13 cellular contexts compared by ENCODE assay signal in the genomic region with DNA sequence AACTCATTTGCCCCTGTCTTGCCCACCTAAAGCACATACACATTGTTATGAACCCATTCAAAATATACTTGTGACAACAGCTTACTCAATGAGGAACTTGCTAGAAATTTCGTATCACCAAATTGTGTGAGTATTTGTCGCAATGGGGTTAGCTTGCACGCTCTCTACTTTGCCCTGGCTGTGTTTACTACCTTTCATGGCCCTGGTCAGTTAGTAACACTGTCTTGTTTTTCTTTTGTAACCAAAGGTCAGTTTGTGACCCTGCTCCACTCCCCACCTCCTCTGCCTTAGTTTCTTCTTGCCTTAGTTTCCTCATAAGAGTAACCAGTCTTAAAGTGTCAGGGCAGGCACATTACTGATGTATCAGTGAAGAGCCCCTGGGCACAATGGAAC.
DNase-seq lines count a peak whose midpoint lies in the region; ATAC-seq, FAIRE-seq and TF ChIP-seq lines count a peak whose summit lies in the region.
"Had no signal": no experiment of that assay in that cellular context is flagged by ENCODE, and none has a peak within 500 bp of the region (broad histone marks: within the 10 kb centered on the region; RNA-seq: fewer than 3 reads in every experiment).

No MANE protein-coding gene starts in this region.

- H3K27ac ChIP-seq in CD4-positive, alpha-beta T cell (ENCODE audit: low read depth, low read length) = no peak overlapping the region
- peak overlapping the region; percentile 45 to 74 (median 65) for H3K27ac ChIP-seq in esophagus muscularis mucosa (replicated peaks in 1 of 4)
- H3K27ac ChIP-seq in trophoblast cell (ENCODE audit: low read depth, low read length) = no peak overlapping the region

- H3K14ac ChIP-seq in trophoblast cell (ENCODE audit: low read length) = no peak overlapping the region

- ATAC-seq in CD4-positive, alpha-beta T cell (ENCODE audit: poor library complexity) = no peak
- no peak for ATAC-seq in HG03354 (IDR thresholded peaks at IDR 0.05; ENCODE audit: poor library complexity, severe bottlenecking, unreplicated experiment)

- WGBS in esophagus muscularis mucosa = 75% methylated on average over 3 of the region's 3 CpGs
- no CpG with 5 or more reads among the region's 3 CpGs for WGBS in trophoblast cell (ENCODE audit: extremely low coverage, insufficient coverage, insufficient read length)

- no peak overlapping the region for H3K4me3 Mint-ChIP-seq in CD4-positive, alpha-beta T cell
- H3K4me3 Mint-ChIP-seq: stimulated activated naive CD8-positive, alpha-beta T cell treated with anti-CD3 and anti-CD28 coated beads, Interleukin-15, amount 100 ng/mL, for 72 hours had no signal

- H4K91ac ChIP-seq in trophoblast cell (ENCODE audit: low read depth, low read length) = no peak overlapping the region

- no peak overlapping the region for H2AFZ ChIP-seq in trophoblast cell (ENCODE audit: insufficient read depth, low read length, poor library complexity)

- TF ChIP-seq POLR2A in esophagus muscularis mucosa (IDR thresholded peaks at IDR 0.05; ENCODE audit: low read depth) (no peak), H54 (IDR thresholded peaks at IDR 0.05; ENCODE audit: low read depth, low read length) (no peak)

- no peaks in the 10 kb centered on the region for H3K79me2 ChIP-seq in trophoblast cell (ENCODE audit: control insufficient read depth, insufficient read depth, low read length, poor library complexity)

- POLR2A ChIA-PET in CD4-positive, alpha-beta T cell (lab: Charles Lee) = no interaction called here

- no peak overlapping the region for H2BK12ac ChIP-seq in trophoblast cell (ENCODE audit: low read length)

- H2AK5ac ChIP-seq in trophoblast cell (ENCODE audit: low read length) = no peak overlapping the region

- H3K27me3 ChIP-seq in CD4-positive, alpha-beta T cell (ENCODE audit: control insufficient read depth, insufficient read depth, low read length) = no peaks in the 10 kb centered on the region
- H3K27me3 ChIP-seq in esophagus muscularis mucosa (no peaks in the 10 kb centered on the region), trophoblast cell (ENCODE audit: insufficient read depth, low read length) (no peaks in the 10 kb centered on the region)

- H3K4me1 ChIP-seq in esophagus muscularis mucosa (peaks cover 15 to 54% (median 30%) of the 10 kb centered on the region in 4 donors), trophoblast cell (ENCODE audit: control insufficient read depth in 1 of 2, insufficient read depth in 2 of 2, low read length in 2 of 2) (peaks cover 0 to 5% of the 10 kb centered on the region in 2 experiments)

- H3K4ac ChIP-seq in trophoblast cell (ENCODE audit: low read depth, low read length) = no peak overlapping the region

- no peak for FAIRE-seq in H54 (lab: Jason Lieb, UNC)

- no peaks in the 10 kb centered on the region for H3K9me3 Mint-ChIP-seq in CD4-positive, alpha-beta T cell
- H3K9me3 Mint-ChIP-seq: stimulated activated naive CD8-positive, alpha-beta T cell treated with anti-CD3 and anti-CD28 coated beads, Interleukin-15, amount 100 ng/mL, for 72 hours had no signal

- H3K9me3 ChIP-seq in CD4-positive, alpha-beta T cell (ENCODE audit: control insufficient read depth, low read length) = no peaks in the 10 kb centered on the region
- H3K9me3 ChIP-seq in esophagus muscularis mucosa (no peaks in the 10 kb centered on the region), trophoblast cell (ENCODE audit: insufficient read depth, low read depth, low read length) (no peaks in the 10 kb centered on the region)

- CTCF ChIA-PET in CD4-positive, alpha-beta T cell (lab: Charles Lee) = no interaction called here

- peaks cover 16% of the 10 kb centered on the region for H3K4me1 Mint-ChIP-seq in CD4-positive, alpha-beta T cell (ENCODE audit: low read depth)

- peak overlapping the region; percentile 3 for H3K27ac Mint-ChIP-seq in CD4-positive, alpha-beta T cell

- H3K18ac ChIP-seq in trophoblast cell (ENCODE audit: low read length) = no peak overlapping the region

- H3K79me1 ChIP-seq in trophoblast cell (ENCODE audit: low read length) = no peaks in the 10 kb centered on the region

- no peak overlapping the region for H2BK120ac ChIP-seq in trophoblast cell (ENCODE audit: insufficient read depth, low read length, poor library complexity)

- no peak overlapping the region for H3K9ac ChIP-seq in trophoblast cell (ENCODE audit: low read length)

- no peak overlapping the region for H3K23ac ChIP-seq in trophoblast cell (ENCODE audit: low read length)

- no peak for TF ChIP-seq CTCF in CD4-positive, alpha-beta T cell (IDR thresholded peaks at IDR 0.05)
- no peak for TF ChIP-seq CTCF in esophagus muscularis mucosa (IDR thresholded peaks at IDR 0.05)

- no peak for TF ChIP-seq EP300 in esophagus muscularis mucosa (IDR thresholded peaks at IDR 0.05)

- H3K4me2 ChIP-seq in trophoblast cell (ENCODE audit: low read length) = no peak overlapping the region

- H3K27me3 Mint-ChIP-seq in CD4-positive, alpha-beta T cell = no peaks in the 10 kb centered on the region
- H3K27me3 Mint-ChIP-seq: stimulated activated naive CD8-positive, alpha-beta T cell treated with anti-CD3 and anti-CD28 coated beads, Interleukin-15, amount 100 ng/mL, for 72 hours had no signal

- no peak for DNase-seq in CD4-positive, alpha-beta T cell
- DNase-seq in MV-4-11 (lab: John Stamatoyannopoulos, UW) (peak; percentile 61), esophagus muscularis mucosa (ENCODE audit: extremely low spot score) (no peak), trophoblast cell (no peak), H54 (ENCODE audit: insufficient read length, low spot score) (no peak), NCI-H82 treated with DMSO at 0.1 percent for 48 hours (lab: John Stamatoyannopoulos, UW; ENCODE audit: unreplicated experiment) (no peak)
- DNase-seq in stimulated activated CD8-positive, alpha-beta memory T cell treated with anti-CD3 and anti-CD28 coated beads, Interleukin-4, amount 100 ng/mL, for 48 hours = no peak
- DNase-seq: effector CD8-positive, alpha-beta T cell; hippocampal formation; NCI-H1694 treated with DMSO at 0.1 percent for 48 hours; stimulated activated CD4-positive, alpha-beta T cell treated with anti-CD3 and anti-CD28 coated beads, Interleukin-15, amount 100 ng/mL, for 24 hours; stimulated activated naive CD8-positive, alpha-beta T cell treated with anti-CD3 and anti-CD28 coated beads, Interleukin-15, amount 100 ng/mL, for 72 hours had no signal

- H4K12ac ChIP-seq in trophoblast cell (ENCODE audit: low read depth, low read length) = no peak overlapping the region

- no peak overlapping the region for H2BK5ac ChIP-seq in trophoblast cell (ENCODE audit: low read depth, low read length, poor library complexity)

- H3K36me3 ChIP-seq in esophagus muscularis mucosa (no peaks in the 10 kb centered on the region), trophoblast cell (ENCODE audit: control insufficient read depth in 1 of 2, insufficient read depth in 2 of 2, low read length in 2 of 2) (no peaks in the 10 kb centered on the region)

- H3K4me3 ChIP-seq in esophagus muscularis mucosa = no peak overlapping the region
- H3K4me3 ChIP-seq in trophoblast cell (ENCODE audit: low read depth, low read length) = no peak overlapping the region

- peak overlapping the region; percentile 29 for H4K8ac ChIP-seq in trophoblast cell (ENCODE audit: low read depth, low read length)

- no peaks in the 10 kb centered on the region for H3K36me3 Mint-ChIP-seq in CD4-positive, alpha-beta T cell (ENCODE audit: low read depth)

- intact Hi-C loops in CD4-positive, alpha-beta T cell (cut with DNase I, micrococcal nuclease) = no loop called here
- intact Hi-C loops in esophagus muscularis mucosa (cut with DNase I) = no loop called here

Comparison
In these comparisons a context has a peak if more than half of its experiments do, and no peak if none do; other contexts are left out.
1. H3K27ac ChIP-seq: peak in esophagus muscularis mucosa (4 of 4); none in CD4-positive, alpha-beta T cell (single experiment) and trophoblast cell (single experiment).